Comparison of ENCODE assay signal across 21 cellular contexts in the genomic region with DNA sequence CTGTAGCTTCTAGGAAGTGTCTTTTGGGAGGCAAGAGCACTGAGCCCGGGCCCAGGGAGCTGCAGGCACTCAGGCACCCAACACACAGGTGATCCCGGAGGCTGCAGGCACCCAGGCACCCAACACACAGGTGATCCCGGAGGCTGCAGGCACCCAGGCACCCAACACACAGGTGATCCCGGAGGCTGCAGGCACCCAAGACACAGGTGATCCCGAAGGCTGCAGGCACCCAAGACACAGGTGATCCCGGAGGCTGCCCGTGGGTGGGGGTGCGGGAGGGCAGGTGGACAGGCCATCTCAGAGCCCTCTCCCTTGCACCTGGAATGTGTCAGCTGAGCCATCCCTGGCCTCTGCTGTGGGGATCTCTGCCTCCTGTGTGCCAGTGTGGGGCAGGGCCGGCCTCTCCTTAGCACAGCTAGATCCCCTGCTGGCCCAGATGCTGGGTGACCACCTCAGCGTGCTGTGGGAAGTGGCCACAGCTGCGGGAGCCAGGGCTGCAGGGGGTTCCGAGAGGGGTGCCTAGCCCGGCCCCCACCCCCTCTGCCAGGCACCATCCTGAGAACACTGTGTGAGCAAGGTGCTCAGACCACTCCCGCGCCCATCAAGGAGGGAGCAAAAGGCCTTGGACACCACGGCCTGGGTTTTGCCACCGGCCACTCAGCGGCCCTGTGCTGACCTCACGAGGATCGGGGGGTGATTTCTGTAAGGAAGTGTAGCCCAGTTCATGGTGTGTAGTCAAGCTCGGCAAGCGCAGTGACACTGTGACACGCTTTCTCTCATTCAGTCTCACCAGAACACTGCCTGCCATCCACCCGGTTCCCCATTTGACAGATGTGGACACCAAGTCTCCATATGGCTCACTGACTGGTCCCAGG. TPM values are rescaled to one million over a fixed set of nuclear protein-coding genes. Genes with fewer than 3 reads are reported as not detected.
A peak's percentile ranks its signal among the peaks of the same experiment; 100 is the strongest.
DNase-seq lines count a peak whose midpoint lies in the region; ATAC-seq, FAIRE-seq and TF ChIP-seq lines count a peak whose summit lies in the region.
"Had no signal": no experiment of that assay in that cellular context is flagged by ENCODE, and none has a peak within 500 bp of the region (broad histone marks: within the 10 kb centered on the region; RNA-seq: fewer than 3 reads in every experiment).

No MANE protein-coding gene starts in this region.

- no peak overlapping the region for H2BK12ac ChIP-seq in H9 (ENCODE audit: insufficient read length, low read depth, low read length)

- no peak for FAIRE-seq in kidney (lab: Jason Lieb, UNC)
- FAIRE-seq: A204.1, GM12891, GM18507 had no signal

- no peak overlapping the region for H3K27ac ChIP-seq in right cardiac atrium (ENCODE audit: low read length)
- H3K27ac ChIP-seq in H9 (ENCODE audit: insufficient read length, low read depth, low read length) = no peak overlapping the region
- H3K27ac ChIP-seq in kidney (ENCODE audit: low read depth in 2 of 2, low read length in 2 of 2) = no peak overlapping the region
- H3K27ac ChIP-seq in psoas muscle = no peak overlapping the region
- H3K27ac ChIP-seq: C4-2B, PC-9 had no signal

- H3K79me2 ChIP-seq in H9 (ENCODE audit: insufficient read depth, low read length) = no peaks in the 10 kb centered on the region

- no peak overlapping the region for H4K5ac ChIP-seq in H9 (ENCODE audit: insufficient read length, low read depth, low read length)

- no peak overlapping the region for H2BK5ac ChIP-seq in H9 (ENCODE audit: insufficient read length, low read length)

- peaks cover 64% of the 10 kb centered on the region for H3K27me3 Mint-ChIP-seq in H9 (ENCODE audit: low read depth)
- H3K27me3 Mint-ChIP-seq in effector memory CD8-positive, alpha-beta T cell = peaks cover 5 to 34% of the 10 kb centered on the region in 2 donors

- TF ChIP-seq CTCF in H9 (conservative IDR thresholded peaks at IDR 0.05) (no peak), kidney (IDR thresholded peaks at IDR 0.05; ENCODE audit: borderline replicate concordance, extremely low read depth, insufficient read depth) (no peak), psoas muscle (IDR thresholded peaks at IDR 0.05) (no peak)

- DNase-seq in Right ventricle myocardium superior (peak; percentile 25), right cardiac atrium (no peak), H9 (no peak), kidney (peak; percentile 59), psoas muscle (peak; percentile 10 to 52), HCEC 1CT (no peak)
- DNase-seq in stimulated activated CD4-positive, alpha-beta T cell treated with anti-CD3 and anti-CD28 coated beads, Interleukin-1b, Interleukin-23, amount 100 ng/mL, for 48 hours = no peak
- DNase-seq in effector memory CD8-positive, alpha-beta T cell = no peak
- DNase-seq: GF-D8, Karpas-422, MM.1S, NCI-H1694, NCI-H510A treated with DMSO at 0.1 percent for 48 hours, NCI-H82, PC-9 had no signal

- H3K4me3 ChIP-seq in right cardiac atrium (ENCODE audit: low read length) (no peak overlapping the region), kidney (ENCODE audit: low read length in 2 of 2) (no peak overlapping the region), psoas muscle (no peak overlapping the region)
- H3K4me3 ChIP-seq: PC-9 had no signal

- no peak overlapping the region for H3K18ac ChIP-seq in H9 (ENCODE audit: insufficient read length, low read depth, low read length)

- H3K9me3 ChIP-seq in right cardiac atrium (ENCODE audit: control insufficient read depth, low read length) = no peaks in the 10 kb centered on the region
- no peaks in the 10 kb centered on the region for H3K9me3 ChIP-seq in H9 (ENCODE audit: control insufficient read depth, low read depth, low read length)
- no peaks in the 10 kb centered on the region for H3K9me3 ChIP-seq in kidney (ENCODE audit: control insufficient read depth in 1 of 2, low read length in 2 of 2)
- no peaks in the 10 kb centered on the region for H3K9me3 ChIP-seq in psoas muscle

- no peak overlapping the region; a peak in 1 of 5 replicates for H3K4me3 Mint-ChIP-seq in H9
- H3K4me3 Mint-ChIP-seq in effector memory CD8-positive, alpha-beta T cell = no peak overlapping the region

- H3K27me3 ChIP-seq in right cardiac atrium (ENCODE audit: control insufficient read depth, insufficient read depth) = no peaks in the 10 kb centered on the region
- H3K27me3 ChIP-seq in H9 (ENCODE audit: insufficient read depth, low read length) = peaks cover 9% of the 10 kb centered on the region; the same call in 1 of the 2 replicates
- peaks cover 0 to 38% (median 18%) of the 10 kb centered on the region in 3 donors for H3K27me3 ChIP-seq in psoas muscle (ENCODE audit: insufficient read depth in 3 of 3, low read length in 2 of 3)

- H3K36me3 ChIP-seq in kidney (ENCODE audit: control insufficient read depth in 1 of 2, insufficient read depth in 2 of 2, low read length in 2 of 2) = no peaks in the 10 kb centered on the region
- no peaks in the 10 kb centered on the region for H3K36me3 ChIP-seq in psoas muscle (ENCODE audit: insufficient read depth in 1 of 2, low read depth in 1 of 2)

- no peak overlapping the region for H2BK20ac ChIP-seq in H9 (ENCODE audit: low read depth, low read length, poor library complexity, severe bottlenecking)

- no peak overlapping the region for H2BK120ac ChIP-seq in H9 (ENCODE audit: low read depth, low read length, poor library complexity, severe bottlenecking)

- no peaks in the 10 kb centered on the region for H3K9me3 Mint-ChIP-seq in H9
- H3K9me3 Mint-ChIP-seq in effector memory CD8-positive, alpha-beta T cell = no peaks in the 10 kb centered on the region

- no peak overlapping the region for H4K8ac ChIP-seq in H9 (replicated peaks; ENCODE audit: insufficient read length, low read depth, low read length)

- no peak overlapping the region for H3K56ac ChIP-seq in H9 (ENCODE audit: insufficient read length, low read depth, low read length)

- no peak overlapping the region for H3K23ac ChIP-seq in H9 (ENCODE audit: insufficient read length, low read depth, low read length)

- no peak overlapping the region for H3K4ac ChIP-seq in H9 (ENCODE audit: low read depth, low read length)

- 82% methylated on average over 24 of the region's 24 CpGs for WGBS in right cardiac atrium
- no CpG with 5 or more reads among the region's 24 CpGs for whole genome bisulfite sequencing in H9 (ENCODE audit: extremely low coverage, insufficient read length, low lambda C conversion rate)
- 79 to 86% (median 82%) methylated on average over 20 to 24 of the region's 24 CpGs for WGBS in psoas muscle, 3 donors

- peaks cover 8 to 9% of the 10 kb centered on the region in 2 experiments for H3K4me1 Mint-ChIP-seq in H9
- peaks cover 9 to 12% of the 10 kb centered on the region in 2 donors for H3K4me1 Mint-ChIP-seq in effector memory CD8-positive, alpha-beta T cell (ENCODE audit: low read depth in 2 of 2)

- no peak overlapping the region for H2AFZ ChIP-seq in H9 (ENCODE audit: low read length)
- H2AFZ ChIP-seq: PC-9 had no signal

- ATAC-seq in Right ventricle myocardium superior (ENCODE audit: poor library complexity) (no peak), right cardiac atrium (no peak), psoas muscle (no peak)
- ATAC-seq in effector memory CD8-positive, alpha-beta T cell (replicated peaks) = no peak

- intact Hi-C loops in Right ventricle myocardium superior (cut with DNase I) (no loop called here), right cardiac atrium (cut with DNase I) (no loop called here), kidney (cut with DNase I) (no loop called here), psoas muscle (cut with DNase I) (loop anchor here in 1 of 2 donors (5.0 kb wide), 1 partner anchor 82 kb away; no protein-coding TSS in a partner anchor)

- H3K4me2 ChIP-seq in H9 (ENCODE audit: insufficient read depth, insufficient read length, low read length) = peak overlapping the region; percentile 53
- H3K4me2 ChIP-seq: PC-9 had no signal

- H4K20me1 ChIP-seq in H9 (ENCODE audit: control insufficient read depth, insufficient read depth, insufficient read length) = peaks cover 2% of the 10 kb centered on the region

- no peak overlapping the region for H4K91ac ChIP-seq in H9 (ENCODE audit: insufficient read length, low read depth, low read length)

- H3K14ac ChIP-seq in H9 (ENCODE audit: insufficient read depth, low read length) = no peak overlapping the region; the same call in 1 of the 2 replicates

- no peak overlapping the region for H3K9ac ChIP-seq in H9 (ENCODE audit: extremely low read depth, insufficient read length, low read length)
- H3K9ac ChIP-seq in kidney (ENCODE audit: low read length in 2 of 2) = no peak overlapping the region

- H3K36me3 Mint-ChIP-seq in H9 (ENCODE audit: insufficient read depth in 1 of 3, low read depth in 3 of 3) = no peaks in the 10 kb centered on the region
- H3K36me3 Mint-ChIP-seq in effector memory CD8-positive, alpha-beta T cell (ENCODE audit: insufficient read depth) = no peaks in the 10 kb centered on the region

- H2BK15ac ChIP-seq in H9 (ENCODE audit: low read depth, low read length) = no peak overlapping the region

- H3K79me1 ChIP-seq in H9 (ENCODE audit: insufficient read depth, low read depth, low read length, poor library complexity, severe bottlenecking) = no peaks in the 10 kb centered on the region

- no peak overlapping the region for H3T11ph ChIP-seq in H9 (ENCODE audit: low read length)

- H2AK5ac ChIP-seq in H9 (ENCODE audit: insufficient read length, low read length) = no peak overlapping the region

- no peak overlapping the region for H3K27ac Mint-ChIP-seq in H9
- no peak overlapping the region for H3K27ac Mint-ChIP-seq in effector memory CD8-positive, alpha-beta T cell

- H3K4me1 ChIP-seq in right cardiac atrium (ENCODE audit: control insufficient read depth, insufficient read depth, low read length) = no peaks in the 10 kb centered on the region
- H3K4me1 ChIP-seq in H9 (ENCODE audit: insufficient read depth, low read length) = no peaks in the 10 kb centered on the region
- peaks cover 0 to 5% of the 10 kb centered on the region in 2 donors for H3K4me1 ChIP-seq in kidney (ENCODE audit: control insufficient read depth in 1 of 2, insufficient read depth in 1 of 2, low read depth in 1 of 2, low read length in 2 of 2)
- H3K4me1 ChIP-seq in psoas muscle = no peaks in the 10 kb centered on the region

- peaks cover 9% of the 10 kb centered on the region for H3K23me2 ChIP-seq in H9 (ENCODE audit: insufficient read length, low read depth, low read length, poor library complexity, severe bottlenecking)

RNA-seq across cellular contexts. Expression of gene MRGPRG, which starts 14.2 kb away (rescaled TPM):
- total RNA-seq in Right ventricle myocardium superior = not detected
- not detected for total RNA-seq in right cardiac atrium
- polyA plus RNA-seq in right cardiac atrium = not detected
- total RNA-seq in H9 (2021) = not detected in 2 replicates
- total RNA-seq in kidney = not detected
- not detected for polyA plus RNA-seq in kidney (ENCODE audit: insufficient read depth, low read depth, low replicate concordance)
- total RNA-seq in psoas muscle = not detected
- polyA plus RNA-seq in psoas muscle = not detected
- total RNA-seq: Daoy, H4, PC-9 had no signal

RNA-seq across cellular contexts. Expression of gene MRGPRE, which starts 27.8 kb away (rescaled TPM):
- total RNA-seq in Right ventricle myocardium superior (0.16 TPM), right cardiac atrium (under 1 TPM in 3 of 4 donors, not detected in 1; 0.28 to 0.43 (median 0.38) TPM), H9 (2021) (not detected in 2 replicates), kidney (0.22 TPM), psoas muscle (not detected)
- polyA plus RNA-seq in right cardiac atrium (0.11 TPM), kidney (ENCODE audit: insufficient read depth, low read depth, low replicate concordance) (not detected), psoas muscle (not detected)
- total RNA-seq: Daoy, H4, PC-9 had no signal

RNA-seq across cellular contexts. Expression of gene OSBPL5, which starts 39.3 kb away (rescaled TPM):
- total RNA-seq in Right ventricle myocardium superior (15.3 TPM), right cardiac atrium (10 to 100 TPM; 14.1 to 19.1 (median 15.4) TPM), H9 (2021) (11.1 and 16.1 TPM in 2 replicates), kidney (63.0 TPM), psoas muscle (10 to 100 TPM in 2 of 4 donors, 1 to 10 TPM in 2; 6.9 to 12.4 (median 10.3) TPM)
- polyA plus RNA-seq in right cardiac atrium (10.3 TPM), kidney (ENCODE audit: insufficient read depth, low read depth, low replicate concordance) (8.5 TPM), psoas muscle (1 to 10 TPM; 3.4 to 5.0 (median 4.3) TPM)

Comparison
In these comparisons a context has a peak if more than half of its experiments do, and no peak if none do; other contexts are left out.
1. DNase-seq: peak in Right ventricle myocardium superior (single experiment), kidney (single experiment) and psoas muscle (2 of 2); none in right cardiac atrium (0 of 3), H9 (single experiment), HCEC 1CT (single experiment), stimulated activated CD4-positive, alpha-beta T cell treated with anti-CD3 and anti-CD28 coated beads, Interleukin-1b, Interleukin-23, amount 100 ng/mL, for 48 hours (single experiment) and effector memory CD8-positive, alpha-beta T cell (0 of 3).